1 cellular context compared by ENCODE assay signal in genomic region chr10:22615819-22616499, GRCh38.
TF ChIP-seq lines count a peak whose summit lies in the region.

No MANE protein-coding gene starts in this region.

TF ChIP-seq in HepG2, 621 proteins besides CTCF, POLR2A, EP300 and RAD21 (continued from another document and continues in another):
- TF ChIP-seq NFKBIZ (CRISPR knock-in tag; IDR thresholded peaks at IDR 0.05) (no peak), RXRA (CRISPR knock-in tag; IDR thresholded peaks at IDR 0.05) (0 out of 2 replicates have a peak, but pooled peaks have one; percentile 25), ZNF563 (CRISPR knock-in tag; IDR thresholded peaks at IDR 0.05) (no peak), NCOA2 (CRISPR knock-in tag; IDR thresholded peaks at IDR 0.05) (no peak), ARNT (IDR thresholded peaks at IDR 0.05) (no peak), PRPF4 (IDR thresholded peaks at IDR 0.05; ENCODE audit: low read depth, low read length, poor library complexity, severe bottlenecking) (no peak), REPIN1 (CRISPR knock-in tag; IDR thresholded peaks at IDR 0.05; ENCODE audit: borderline replicate concordance, low read depth) (no peak), ZNF367 (CRISPR knock-in tag; IDR thresholded peaks at IDR 0.05; ENCODE audit: borderline replicate concordance) (no peak), BCL6 (CRISPR knock-in tag; IDR thresholded peaks at IDR 0.05) (no peak), PRMT3 (CRISPR knock-in tag; IDR thresholded peaks at IDR 0.05; ENCODE audit: borderline replicate concordance, low read depth) (no peak), KDM3A (CRISPR knock-in tag; IDR thresholded peaks at IDR 0.05; ENCODE audit: low read depth) (no peak), RELA (CRISPR knock-in tag; IDR thresholded peaks at IDR 0.05) (no peak), RARG (CRISPR knock-in tag; IDR thresholded peaks at IDR 0.05; ENCODE audit: low read depth) (no peak), ATF3 (CRISPR knock-in tag; IDR thresholded peaks at IDR 0.05) (no peak), MAX (IDR thresholded peaks at IDR 0.05) (peak; percentile 64), FOSL2 (CRISPR knock-in tag; IDR thresholded peaks at IDR 0.05) (peak; percentile 58), ZNF569 (CRISPR knock-in tag; IDR thresholded peaks at IDR 0.05; ENCODE audit: borderline replicate concordance) (no peak), ZNF816 (CRISPR knock-in tag; IDR thresholded peaks at IDR 0.05; ENCODE audit: borderline replicate concordance) (no peak), KMT2A (CRISPR knock-in tag; IDR thresholded peaks at IDR 0.05) (no peak), SSRP1 (CRISPR knock-in tag; IDR thresholded peaks at IDR 0.05) (no peak), TBX3 (IDR thresholded peaks at IDR 0.05; ENCODE audit: borderline replicate concordance) (no peak), PTBP1 (IDR thresholded peaks at IDR 0.05; ENCODE audit: low read depth, low read length, poor library complexity, severe bottlenecking) (no peak), TEAD3 (CRISPR knock-in tag; optimal IDR thresholded peaks at IDR 0.05; ENCODE audit: borderline replicate concordance) (no peak), GTF3A (CRISPR knock-in tag; conservative IDR thresholded peaks at IDR 0.05) (no peak), MXD4 (CRISPR knock-in tag; IDR thresholded peaks at IDR 0.05) (no peak), RBFOX2 (IDR thresholded peaks at IDR 0.05; ENCODE audit: low read depth, low read length) (no peak), ZNF747 (CRISPR knock-in tag; IDR thresholded peaks at IDR 0.05; ENCODE audit: borderline replicate concordance) (no peak), STAG1 (CRISPR knock-in tag; IDR thresholded peaks at IDR 0.05) (no peak), TMF1 (CRISPR knock-in tag; IDR thresholded peaks at IDR 0.05; ENCODE audit: low read depth) (no peak), ARNTL (CRISPR knock-in tag; IDR thresholded peaks at IDR 0.05) (0 out of 2 replicates have a peak, but pooled peaks have one; percentile 18), CENPT (CRISPR knock-in tag; IDR thresholded peaks at IDR 0.05; ENCODE audit: low read depth) (no peak), ZNF251 (CRISPR knock-in tag; IDR thresholded peaks at IDR 0.05) (no peak), DPF2 (CRISPR knock-in tag; IDR thresholded peaks at IDR 0.05; ENCODE audit: borderline replicate concordance, low read depth) (no peak), SOX6 (IDR thresholded peaks at IDR 0.05) (no peak), SOX6 (CRISPR knock-in tag; IDR thresholded peaks at IDR 0.05) (peak; percentile 33; the same call in 1 of the 2 replicates), ZNF446 (CRISPR knock-in tag; IDR thresholded peaks at IDR 0.05) (no peak), PAF1 (CRISPR knock-in tag; IDR thresholded peaks at IDR 0.05) (no peak)
- TF ChIP-seq, protein P1, sequence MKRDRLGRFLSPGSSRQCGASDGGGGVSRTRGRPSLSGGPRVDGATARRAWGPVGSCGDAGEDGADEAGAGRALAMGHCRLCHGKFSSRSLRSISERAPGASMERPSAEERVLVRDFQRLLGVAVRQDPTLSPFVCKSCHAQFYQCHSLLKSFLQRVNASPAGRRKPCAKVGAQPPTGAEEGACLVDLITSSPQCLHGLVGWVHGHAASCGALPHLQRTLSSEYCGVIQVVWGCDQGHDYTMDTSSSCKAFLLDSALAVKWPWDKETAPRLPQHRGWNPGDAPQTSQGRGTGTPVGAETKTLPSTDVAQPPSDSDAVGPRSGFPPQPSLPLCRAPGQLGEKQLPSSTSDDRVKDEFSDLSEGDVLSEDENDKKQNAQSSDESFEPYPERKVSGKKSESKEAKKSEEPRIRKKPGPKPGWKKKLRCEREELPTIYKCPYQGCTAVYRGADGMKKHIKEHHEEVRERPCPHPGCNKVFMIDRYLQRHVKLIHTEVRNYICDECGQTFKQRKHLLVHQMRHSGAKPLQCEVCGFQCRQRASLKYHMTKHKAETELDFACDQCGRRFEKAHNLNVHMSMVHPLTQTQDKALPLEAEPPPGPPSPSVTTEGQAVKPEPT (CRISPR knock-in tag; IDR thresholded peaks at IDR 0.05; ENCODE audit: low read depth), result no peak
- TF ChIP-seq, protein P2, sequence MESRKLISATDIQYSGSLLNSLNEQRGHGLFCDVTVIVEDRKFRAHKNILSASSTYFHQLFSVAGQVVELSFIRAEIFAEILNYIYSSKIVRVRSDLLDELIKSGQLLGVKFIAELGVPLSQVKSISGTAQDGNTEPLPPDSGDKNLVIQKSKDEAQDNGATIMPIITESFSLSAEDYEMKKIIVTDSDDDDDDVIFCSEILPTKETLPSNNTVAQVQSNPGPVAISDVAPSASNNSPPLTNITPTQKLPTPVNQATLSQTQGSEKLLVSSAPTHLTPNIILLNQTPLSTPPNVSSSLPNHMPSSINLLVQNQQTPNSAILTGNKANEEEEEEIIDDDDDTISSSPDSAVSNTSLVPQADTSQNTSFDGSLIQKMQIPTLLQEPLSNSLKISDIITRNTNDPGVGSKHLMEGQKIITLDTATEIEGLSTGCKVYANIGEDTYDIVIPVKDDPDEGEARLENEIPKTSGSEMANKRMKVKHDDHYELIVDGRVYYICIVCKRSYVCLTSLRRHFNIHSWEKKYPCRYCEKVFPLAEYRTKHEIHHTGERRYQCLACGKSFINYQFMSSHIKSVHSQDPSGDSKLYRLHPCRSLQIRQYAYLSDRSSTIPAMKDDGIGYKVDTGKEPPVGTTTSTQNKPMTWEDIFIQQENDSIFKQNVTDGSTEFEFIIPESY (CRISPR knock-in tag; IDR thresholded peaks at IDR 0.05), result 0 out of 2 replicates have a peak, but pooled peaks have one; percentile 39
- TF ChIP-seq, protein P3, sequence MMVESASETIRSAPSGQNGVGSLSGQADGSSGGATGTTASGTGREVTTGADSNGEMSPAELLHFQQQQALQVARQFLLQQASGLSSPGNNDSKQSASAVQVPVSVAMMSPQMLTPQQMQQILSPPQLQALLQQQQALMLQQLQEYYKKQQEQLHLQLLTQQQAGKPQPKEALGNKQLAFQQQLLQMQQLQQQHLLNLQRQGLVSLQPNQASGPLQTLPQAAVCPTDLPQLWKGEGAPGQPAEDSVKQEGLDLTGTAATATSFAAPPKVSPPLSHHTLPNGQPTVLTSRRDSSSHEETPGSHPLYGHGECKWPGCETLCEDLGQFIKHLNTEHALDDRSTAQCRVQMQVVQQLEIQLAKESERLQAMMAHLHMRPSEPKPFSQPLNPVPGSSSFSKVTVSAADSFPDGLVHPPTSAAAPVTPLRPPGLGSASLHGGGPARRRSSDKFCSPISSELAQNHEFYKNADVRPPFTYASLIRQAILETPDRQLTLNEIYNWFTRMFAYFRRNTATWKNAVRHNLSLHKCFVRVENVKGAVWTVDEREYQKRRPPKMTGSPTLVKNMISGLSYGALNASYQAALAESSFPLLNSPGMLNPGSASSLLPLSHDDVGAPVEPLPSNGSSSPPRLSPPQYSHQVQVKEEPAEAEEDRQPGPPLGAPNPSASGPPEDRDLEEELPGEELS (CRISPR knock-in tag; IDR thresholded peaks at IDR 0.05), result peak; percentile 51; the same call in 1 of the 2 replicates
- TF ChIP-seq, protein P4, sequence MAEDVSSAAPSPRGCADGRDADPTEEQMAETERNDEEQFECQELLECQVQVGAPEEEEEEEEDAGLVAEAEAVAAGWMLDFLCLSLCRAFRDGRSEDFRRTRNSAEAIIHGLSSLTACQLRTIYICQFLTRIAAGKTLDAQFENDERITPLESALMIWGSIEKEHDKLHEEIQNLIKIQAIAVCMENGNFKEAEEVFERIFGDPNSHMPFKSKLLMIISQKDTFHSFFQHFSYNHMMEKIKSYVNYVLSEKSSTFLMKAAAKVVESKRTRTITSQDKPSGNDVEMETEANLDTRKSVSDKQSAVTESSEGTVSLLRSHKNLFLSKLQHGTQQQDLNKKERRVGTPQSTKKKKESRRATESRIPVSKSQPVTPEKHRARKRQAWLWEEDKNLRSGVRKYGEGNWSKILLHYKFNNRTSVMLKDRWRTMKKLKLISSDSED (CRISPR knock-in tag; IDR thresholded peaks at IDR 0.05), result no peak
- TF ChIP-seq, protein P5, sequence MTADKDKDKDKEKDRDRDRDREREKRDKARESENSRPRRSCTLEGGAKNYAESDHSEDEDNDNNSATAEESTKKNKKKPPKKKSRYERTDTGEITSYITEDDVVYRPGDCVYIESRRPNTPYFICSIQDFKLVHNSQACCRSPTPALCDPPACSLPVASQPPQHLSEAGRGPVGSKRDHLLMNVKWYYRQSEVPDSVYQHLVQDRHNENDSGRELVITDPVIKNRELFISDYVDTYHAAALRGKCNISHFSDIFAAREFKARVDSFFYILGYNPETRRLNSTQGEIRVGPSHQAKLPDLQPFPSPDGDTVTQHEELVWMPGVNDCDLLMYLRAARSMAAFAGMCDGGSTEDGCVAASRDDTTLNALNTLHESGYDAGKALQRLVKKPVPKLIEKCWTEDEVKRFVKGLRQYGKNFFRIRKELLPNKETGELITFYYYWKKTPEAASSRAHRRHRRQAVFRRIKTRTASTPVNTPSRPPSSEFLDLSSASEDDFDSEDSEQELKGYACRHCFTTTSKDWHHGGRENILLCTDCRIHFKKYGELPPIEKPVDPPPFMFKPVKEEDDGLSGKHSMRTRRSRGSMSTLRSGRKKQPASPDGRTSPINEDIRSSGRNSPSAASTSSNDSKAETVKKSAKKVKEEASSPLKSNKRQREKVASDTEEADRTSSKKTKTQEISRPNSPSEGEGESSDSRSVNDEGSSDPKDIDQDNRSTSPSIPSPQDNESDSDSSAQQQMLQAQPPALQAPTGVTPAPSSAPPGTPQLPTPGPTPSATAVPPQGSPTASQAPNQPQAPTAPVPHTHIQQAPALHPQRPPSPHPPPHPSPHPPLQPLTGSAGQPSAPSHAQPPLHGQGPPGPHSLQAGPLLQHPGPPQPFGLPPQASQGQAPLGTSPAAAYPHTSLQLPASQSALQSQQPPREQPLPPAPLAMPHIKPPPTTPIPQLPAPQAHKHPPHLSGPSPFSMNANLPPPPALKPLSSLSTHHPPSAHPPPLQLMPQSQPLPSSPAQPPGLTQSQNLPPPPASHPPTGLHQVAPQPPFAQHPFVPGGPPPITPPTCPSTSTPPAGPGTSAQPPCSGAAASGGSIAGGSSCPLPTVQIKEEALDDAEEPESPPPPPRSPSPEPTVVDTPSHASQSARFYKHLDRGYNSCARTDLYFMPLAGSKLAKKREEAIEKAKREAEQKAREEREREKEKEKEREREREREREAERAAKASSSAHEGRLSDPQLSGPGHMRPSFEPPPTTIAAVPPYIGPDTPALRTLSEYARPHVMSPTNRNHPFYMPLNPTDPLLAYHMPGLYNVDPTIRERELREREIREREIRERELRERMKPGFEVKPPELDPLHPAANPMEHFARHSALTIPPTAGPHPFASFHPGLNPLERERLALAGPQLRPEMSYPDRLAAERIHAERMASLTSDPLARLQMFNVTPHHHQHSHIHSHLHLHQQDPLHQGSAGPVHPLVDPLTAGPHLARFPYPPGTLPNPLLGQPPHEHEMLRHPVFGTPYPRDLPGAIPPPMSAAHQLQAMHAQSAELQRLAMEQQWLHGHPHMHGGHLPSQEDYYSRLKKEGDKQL (CRISPR knock-in tag; IDR thresholded peaks at IDR 0.05; ENCODE audit: low read depth), result no peak
- TF ChIP-seq, protein P6, sequence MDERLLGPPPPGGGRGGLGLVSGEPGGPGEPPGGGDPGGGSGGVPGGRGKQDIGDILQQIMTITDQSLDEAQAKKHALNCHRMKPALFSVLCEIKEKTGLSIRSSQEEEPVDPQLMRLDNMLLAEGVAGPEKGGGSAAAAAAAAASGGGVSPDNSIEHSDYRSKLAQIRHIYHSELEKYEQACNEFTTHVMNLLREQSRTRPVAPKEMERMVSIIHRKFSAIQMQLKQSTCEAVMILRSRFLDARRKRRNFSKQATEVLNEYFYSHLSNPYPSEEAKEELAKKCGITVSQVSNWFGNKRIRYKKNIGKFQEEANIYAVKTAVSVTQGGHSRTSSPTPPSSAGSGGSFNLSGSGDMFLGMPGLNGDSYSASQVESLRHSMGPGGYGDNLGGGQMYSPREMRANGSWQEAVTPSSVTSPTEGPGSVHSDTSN (CRISPR knock-in tag; IDR thresholded peaks at IDR 0.05), result no peak
- TF ChIP-seq, protein P7, sequence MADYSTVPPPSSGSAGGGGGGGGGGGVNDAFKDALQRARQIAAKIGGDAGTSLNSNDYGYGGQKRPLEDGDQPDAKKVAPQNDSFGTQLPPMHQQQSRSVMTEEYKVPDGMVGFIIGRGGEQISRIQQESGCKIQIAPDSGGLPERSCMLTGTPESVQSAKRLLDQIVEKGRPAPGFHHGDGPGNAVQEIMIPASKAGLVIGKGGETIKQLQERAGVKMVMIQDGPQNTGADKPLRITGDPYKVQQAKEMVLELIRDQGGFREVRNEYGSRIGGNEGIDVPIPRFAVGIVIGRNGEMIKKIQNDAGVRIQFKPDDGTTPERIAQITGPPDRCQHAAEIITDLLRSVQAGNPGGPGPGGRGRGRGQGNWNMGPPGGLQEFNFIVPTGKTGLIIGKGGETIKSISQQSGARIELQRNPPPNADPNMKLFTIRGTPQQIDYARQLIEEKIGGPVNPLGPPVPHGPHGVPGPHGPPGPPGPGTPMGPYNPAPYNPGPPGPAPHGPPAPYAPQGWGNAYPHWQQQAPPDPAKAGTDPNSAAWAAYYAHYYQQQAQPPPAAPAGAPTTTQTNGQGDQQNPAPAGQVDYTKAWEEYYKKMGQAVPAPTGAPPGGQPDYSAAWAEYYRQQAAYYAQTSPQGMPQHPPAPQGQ (CRISPR knock-in tag; IDR thresholded peaks at IDR 0.05; ENCODE audit: borderline replicate concordance), result no peak
- TF ChIP-seq, protein P8, sequence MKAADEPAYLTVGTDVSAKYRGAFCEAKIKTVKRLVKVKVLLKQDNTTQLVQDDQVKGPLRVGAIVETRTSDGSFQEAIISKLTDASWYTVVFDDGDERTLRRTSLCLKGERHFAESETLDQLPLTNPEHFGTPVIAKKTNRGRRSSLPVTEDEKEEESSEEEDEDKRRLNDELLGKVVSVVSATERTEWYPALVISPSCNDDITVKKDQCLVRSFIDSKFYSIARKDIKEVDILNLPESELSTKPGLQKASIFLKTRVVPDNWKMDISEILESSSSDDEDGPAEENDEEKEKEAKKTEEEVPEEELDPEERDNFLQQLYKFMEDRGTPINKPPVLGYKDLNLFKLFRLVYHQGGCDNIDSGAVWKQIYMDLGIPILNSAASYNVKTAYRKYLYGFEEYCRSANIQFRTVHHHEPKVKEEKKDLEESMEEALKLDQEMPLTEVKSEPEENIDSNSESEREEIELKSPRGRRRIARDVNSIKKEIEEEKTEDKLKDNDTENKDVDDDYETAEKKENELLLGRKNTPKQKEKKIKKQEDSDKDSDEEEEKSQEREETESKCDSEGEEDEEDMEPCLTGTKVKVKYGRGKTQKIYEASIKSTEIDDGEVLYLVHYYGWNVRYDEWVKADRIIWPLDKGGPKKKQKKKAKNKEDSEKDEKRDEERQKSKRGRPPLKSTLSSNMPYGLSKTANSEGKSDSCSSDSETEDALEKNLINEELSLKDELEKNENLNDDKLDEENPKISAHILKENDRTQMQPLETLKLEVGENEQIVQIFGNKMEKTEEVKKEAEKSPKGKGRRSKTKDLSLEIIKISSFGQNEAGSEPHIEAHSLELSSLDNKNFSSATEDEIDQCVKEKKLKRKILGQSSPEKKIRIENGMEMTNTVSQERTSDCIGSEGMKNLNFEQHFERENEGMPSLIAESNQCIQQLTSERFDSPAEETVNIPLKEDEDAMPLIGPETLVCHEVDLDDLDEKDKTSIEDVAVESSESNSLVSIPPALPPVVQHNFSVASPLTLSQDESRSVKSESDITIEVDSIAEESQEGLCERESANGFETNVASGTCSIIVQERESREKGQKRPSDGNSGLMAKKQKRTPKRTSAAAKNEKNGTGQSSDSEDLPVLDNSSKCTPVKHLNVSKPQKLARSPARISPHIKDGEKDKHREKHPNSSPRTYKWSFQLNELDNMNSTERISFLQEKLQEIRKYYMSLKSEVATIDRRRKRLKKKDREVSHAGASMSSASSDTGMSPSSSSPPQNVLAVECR (CRISPR knock-in tag; IDR thresholded peaks at IDR 0.05; ENCODE audit: borderline replicate concordance), result peak; percentile 38; the same call in 1 of the 2 replicates
